In the genomic region with DNA sequence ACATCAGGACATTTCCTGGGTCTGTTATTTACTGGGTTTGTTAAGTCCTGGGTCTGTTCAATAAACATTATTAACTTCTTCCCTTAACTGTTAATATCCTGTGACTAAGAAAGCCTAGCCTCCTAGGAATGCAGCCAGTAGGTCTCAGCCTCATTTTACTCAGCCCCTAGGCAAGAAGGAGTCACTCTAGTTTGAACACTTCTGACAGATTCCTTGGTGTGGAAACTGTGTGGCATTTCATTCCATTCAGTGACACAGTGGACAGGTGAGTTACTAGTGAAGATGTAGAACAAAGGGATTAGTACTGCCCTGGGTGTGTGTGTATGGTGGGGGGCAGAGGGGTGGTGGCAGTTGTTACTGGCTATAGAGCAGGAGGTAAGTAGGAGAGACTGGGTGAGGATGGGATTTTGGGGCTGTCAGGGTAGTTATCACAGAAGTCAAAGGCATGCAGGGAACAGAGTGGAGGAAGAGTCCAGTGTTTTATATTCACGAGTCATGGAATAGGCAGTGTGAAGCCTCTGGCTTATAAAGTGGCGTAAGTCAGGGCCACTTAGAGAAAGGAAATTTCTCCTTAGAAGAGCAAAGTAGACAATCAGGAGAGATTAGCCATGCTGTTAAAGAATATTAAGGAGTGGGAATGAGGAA, we compare ENCODE assay signal across 13 cellular contexts. TPM values are rescaled to one million over a fixed set of nuclear protein-coding genes. Genes with fewer than 3 reads are reported as not detected.
DNase-seq lines count a peak whose midpoint lies in the region; ATAC-seq, FAIRE-seq and TF ChIP-seq lines count a peak whose summit lies in the region.
"Had no signal": no experiment of that assay in that cellular context is flagged by ENCODE, and none has a peak within 500 bp of the region (broad histone marks: within the 10 kb centered on the region; RNA-seq: fewer than 3 reads in every experiment).

No MANE protein-coding gene starts in this region.

- H3K9me3 ChIP-seq in K562 (replicated peaks; ENCODE audit: control insufficient read depth, insufficient read depth, low read depth, low read length) (peaks cover 2% of the 10 kb centered on the region; the same call in 1 of the 2 replicates), right atrium auricular region (no peaks in the 10 kb centered on the region)

- no peaks in the 10 kb centered on the region for H3K27me3 ChIP-seq in K562 (ENCODE audit: control insufficient read depth in 2 of 2, insufficient read depth in 2 of 2, low read length in 2 of 2)
- H3K27me3 ChIP-seq in right atrium auricular region, result no peaks in the 10 kb centered on the region

- in situ Hi-C loops in K562 (cut with MboI), result no loop called here

- peak; percentile 2 for DNase-seq in AG04449 (ENCODE audit: low read depth, low spot score)
- DNase-seq in HK-2 (ENCODE audit: unreplicated experiment), result peak; percentile 27
- DNase-seq in K562 (ENCODE audit: extremely low read depth in 1 of 4, low spot score in 3 of 4), result no peak
- peak; percentile 50 for DNase-seq in kidney glomerular epithelial cell (lab: John Stamatoyannopoulos, UW)
- no peak for DNase-seq in activated naive CD4-positive, alpha-beta T cell treated with Interleukin-2 at 50 U/mL for 16 hours
- DNase-seq in right atrium auricular region (ENCODE audit: low spot score), result no peak
- DNase-seq in NCI-H128 (lab: John Stamatoyannopoulos, UW; ENCODE audit: unreplicated experiment), result no peak
- DNase-seq: activated T-cell treated with anti-CD3 and anti-CD28 coated beads, Interleukin-2, amount 50 U/mL, for 48 hours; amygdala; DND-41; occipital lobe; RPMI8226 had no signal

- no peak overlapping the region for H3K4me2 ChIP-seq in K562 (ENCODE audit: insufficient read depth, low read length)

- peak; percentile 63 for ATAC-seq in K562
- ATAC-seq in GM21526 (IDR thresholded peaks at IDR 0.05; ENCODE audit: low FRiP score, unreplicated experiment), result no peak

- POLR2A ChIA-PET in AG04449 (lab: Yijun Ruan, JAX), result no interaction called here
- POLR2A ChIA-PET in K562 (lab: Yijun Ruan, JAX), result no interaction called here

- no peak for TF ChIP-seq CTCF in AG04449 (IDR thresholded peaks at IDR 0.05; ENCODE audit: insufficient read depth, low read length, missing control alignments)
- no peak for TF ChIP-seq CTCF in K562 (IDR thresholded peaks at IDR 0.05 in 2 of 3, conservative IDR thresholded peaks at IDR 0.05 in 1 of 3; ENCODE audit: insufficient read depth in 2 of 3, low read depth in 1 of 3, low read length in 3 of 3)
- TF ChIP-seq CTCF in right atrium auricular region (IDR thresholded peaks at IDR 0.05), result no peak

- no TSS peak for BruUV-seq in K562 (replicated peaks; lab: Mats Ljungman, UMichigan)

- TF ChIP-seq EP300 in K562 (IDR thresholded peaks at IDR 0.05; ENCODE audit: low read length), result no peak

- peaks cover 15% of the 10 kb centered on the region; the same call in 2 of the 3 replicates for H3K79me2 ChIP-seq in K562 (ENCODE audit: control insufficient read depth, insufficient read depth, low read length)

- H3K4me3 ChIP-seq in AG04449 (ENCODE audit: low read depth, low read length) (no peak overlapping the region), K562 (no peak overlapping the region), right atrium auricular region (no peak overlapping the region)

- CTCF ChIA-PET in AG04449 (lab: Yijun Ruan, JAX), result no interaction called here
- CTCF ChIA-PET in K562 (lab: Yijun Ruan, JAX; ENCODE audit: low intra/inter-chr PET ratio), result no interaction called here

- 62% methylated on average over 2 of the region's 2 CpGs for WGBS in K562 (ENCODE audit: insufficient coverage, low coverage, missing lambda C conversion rate)

- no peak overlapping the region for H2AFZ ChIP-seq in K562 (ENCODE audit: low read depth, low read length)

- H3K36me3 ChIP-seq in K562 (ENCODE audit: control insufficient read depth, insufficient read depth, low read length) (no peaks in the 10 kb centered on the region), right atrium auricular region (no peaks in the 10 kb centered on the region)

- no peak for TF ChIP-seq POLR2A in K562 (conservative IDR thresholded peaks at IDR 0.05)

- H3K9me1 ChIP-seq in K562 (ENCODE audit: control insufficient read depth, insufficient read depth, low read length), result no peaks in the 10 kb centered on the region

- FAIRE-seq in K562 (lab: Jason Lieb, UNC), result peak; percentile 58

- no peak overlapping the region for H3K9ac ChIP-seq in K562 (ENCODE audit: insufficient read depth in 1 of 2, low read depth in 2 of 2, low read length in 2 of 2)

- no peaks in the 10 kb centered on the region for H4K20me1 ChIP-seq in K562 (replicated peaks; ENCODE audit: control insufficient read depth, insufficient read depth, low read length)

- H3K27ac ChIP-seq in K562 (ENCODE audit: extremely low read depth, low read depth, low read length) (no peak overlapping the region), right atrium auricular region (no peak overlapping the region)

- no peak for TF ChIP-seq RAD21 in K562 (CRISPR knock-in tag; conservative IDR thresholded peaks at IDR 0.05 in 1 of 2, IDR thresholded peaks at IDR 0.05 in 1 of 2)

- H3K4me1 ChIP-seq in K562 (replicated peaks in 1 of 2; ENCODE audit: control insufficient read depth in 2 of 2, insufficient read depth in 2 of 2, low read length in 2 of 2), result no peaks in the 10 kb centered on the region; a peak in 1 of 5 replicates
- no peaks in the 10 kb centered on the region for H3K4me1 ChIP-seq in right atrium auricular region

- intact Hi-C loops in K562 (cut with micrococcal nuclease), result no loop called here

TF ChIP-seq in K562, 482 proteins besides CTCF, POLR2A, EP300 and RAD21:
- TF ChIP-seq MAFG (tag; conservative IDR thresholded peaks at IDR 0.05), result 0 out of 2 replicates have a peak, but pooled peaks have one; percentile 14
- no peak for TF ChIP-seq GABPB2 (CRISPR knock-in tag; conservative IDR thresholded peaks at IDR 0.05)
- peak; percentile 17; the same call in 1 of the 2 replicates for TF ChIP-seq NFE2 (IDR thresholded peaks at IDR 0.05; ENCODE audit: low read depth)
- no peak for TF ChIP-seq SFPQ (IDR thresholded peaks at IDR 0.05; ENCODE audit: low read depth, low read length)
TF ChIP-seq in K562: peak in this region for 2.

RNA-seq across cellular contexts. Expression of gene RNF182, which starts 28.4 kb away (rescaled TPM):
- total RNA-seq in K562 (2011; cell fraction: chromatin; rRNA removed; ENCODE audit: low replicate concordance), result 15.1 and 19.5 TPM in 2 replicates
- 6.7 and 7.6 TPM in 2 replicates for total RNA-seq in K562 (2011; cell fraction: nucleolus; rRNA removed)
- total RNA-seq in K562 (2011; cell fraction: nucleoplasm; rRNA removed), result 11.6 and 19.6 TPM in 2 replicates
- total RNA-seq in K562 (2014; rRNA removed) (13.4 and 15.2 TPM in 2 replicates), K562 (2014; rRNA removed; fragmentation: Illumina TruSeq; extraction: Trizol) (21.3 and 25.3 TPM in 2 replicates), K562 (2015; rRNA removed; fragmentation: Illumina TruSeq; extraction: Trizol) (13.6 and 15.6 TPM in 2 replicates), K562 (2021) (21.3 and 22.8 TPM in 2 replicates), right atrium auricular region (under 1 TPM; 0.67 to 0.83 TPM)
- polyA plus RNA-seq in K562 (2011; rRNA removed) (19.7 and 25.2 TPM in 2 replicates), K562 (2014; fragmentation: Illumina TruSeq; extraction: Trizol) (21.9 and 22.0 TPM in 2 replicates), K562 (2014; fragmentation: Nextera tagmentation; extraction: Ambion mirVana) (10 to 100 TPM; 15.7 to 17.5 TPM), K562 (2014; rRNA removed) (12.0 and 12.8 TPM in 2 replicates)
- polyA plus RNA-seq in K562 (2011; cell fraction: cytosol; rRNA removed), result 17.0 TPM in 2 replicates
- 22.7 and 25.9 TPM in 2 replicates for polyA plus RNA-seq in K562 (2011; cell fraction: nucleus; rRNA removed)
- 7.3 and 14.1 TPM in 2 replicates for polyA plus RNA-seq in K562 (2012)
- polyA minus RNA-seq in K562 (2011; rRNA and poly(A)+ RNA removed), result 26.5 and 26.7 TPM in 2 replicates
- polyA minus RNA-seq in K562 (2011; cell fraction: cytosol; rRNA and poly(A)+ RNA removed), result 17.8 and 18.7 TPM in 2 replicates
- polyA minus RNA-seq in K562 (2011; cell fraction: nucleus; rRNA and poly(A)+ RNA removed), result 9.0 and 13.9 TPM in 2 replicates

Comparison
In these comparisons a context has a peak if more than half of its experiments do, and no peak if none do; other contexts are left out.
1. DNase-seq: peak in AG04449 (single experiment), HK-2 (single experiment) and kidney glomerular epithelial cell (single experiment); none in K562 (0 of 4), activated naive CD4-positive, alpha-beta T cell treated with Interleukin-2 at 50 U/mL for 16 hours (single experiment), right atrium auricular region (single experiment) and NCI-H128 (single experiment).
2. RNA of gene RNF182, which starts 28.4 kb away (total RNA-seq): 6.7 to 25.3 TPM in K562; 0.67 to 0.83 TPM in right atrium auricular region; every median in the first group is over 4 times any median in the second.